Comparison of ENCODE assay signal across 29 cellular contexts in genomic region chr5:115322729-115323128, GRCh38.
"Had no signal": no experiment of that assay in that cellular context is flagged by ENCODE, and none has a peak within 500 bp of the region (broad histone marks: within the 10 kb centered on the region; RNA-seq: fewer than 3 reads in every experiment).

No MANE protein-coding gene starts in this region.

- H3K9me3 Mint-ChIP-seq: stimulated activated effector memory CD8-positive, alpha-beta T cell treated with anti-CD3 and anti-CD28 coated beads, Interleukin-12 subunit alpha, Interleukin-12 subunit beta, amount 100 ng/mL, for 72 hours; stimulated activated memory B cell treated with anti-CD40 and anti-IgM and Interleukin-4, amounts not matched to agents 10 μg/mL and 1 μg/mL and 100 μg/mL, for 72 hours; stimulated activated naive CD8-positive, alpha-beta T cell treated with anti-CD3 and anti-CD28 coated beads, Interleukin-15, amount 100 ng/mL, for 72 hours; stimulated activated naive CD8-positive, alpha-beta T cell treated with anti-CD3 and anti-CD28 coated beads, Interleukin-15, Interleukin-2, amounts not matched to agents 100 ng/mL and 50 ng/mL, for 24 hours; type B pancreatic cell had no signal

- FAIRE-seq: urothelium cell line had no signal

- H3K27ac Mint-ChIP-seq: stimulated activated effector memory CD8-positive, alpha-beta T cell treated with anti-CD3 and anti-CD28 coated beads, Interleukin-12 subunit alpha, Interleukin-12 subunit beta, amount 100 ng/mL, for 72 hours; stimulated activated memory B cell treated with anti-CD40 and anti-IgM and Interleukin-4, amounts not matched to agents 10 μg/mL and 1 μg/mL and 100 μg/mL, for 72 hours; stimulated activated naive B cell treated with anti-CD40 and anti-IgM and Interleukin-4, amounts not matched to agents 10 μg/mL and 1 μg/mL and 100 μg/mL, for 72 hours; stimulated activated naive CD8-positive, alpha-beta T cell treated with anti-CD3 and anti-CD28 coated beads, Interleukin-15, amount 100 ng/mL, for 72 hours; stimulated activated naive CD8-positive, alpha-beta T cell treated with anti-CD3 and anti-CD28 coated beads, Interleukin-15, Interleukin-2, amounts not matched to agents 100 ng/mL and 50 ng/mL, for 24 hours; type B pancreatic cell had no signal

- H3K4me3 ChIP-seq: stomach, suprapubic skin, testis, thoracic aorta, thyroid gland, tibial artery, tibial nerve, transverse colon, upper lobe of left lung, upper lobe of right lung, uterus, vagina had no signal

- H3K4me1 ChIP-seq: suprapubic skin, testis, thyroid gland, upper lobe of left lung, upper lobe of right lung, uterus had no signal

- H3K9me3 ChIP-seq: stomach, suprapubic skin, testis, thoracic aorta, thyroid gland, tibial artery, tibial nerve, transverse colon, upper lobe of left lung, upper lobe of right lung, uterus, vagina had no signal

- H3K36me3 ChIP-seq: stomach, suprapubic skin, thoracic aorta, thyroid gland, tibial artery, tibial nerve, transverse colon, upper lobe of left lung, upper lobe of right lung, uterus, vagina had no signal

- DNase-seq: stimulated activated CD4-positive, alpha-beta T cell treated with anti-CD3 and anti-CD28 coated beads, Interleukin-2, amount 100 ng/mL, for 48 hours; stimulated activated CD4-positive, alpha-beta T cell treated with anti-CD3 and anti-CD28 coated beads, Interleukin-4, amount 100 ng/mL, for 1 hour; stimulated activated CD4-positive, alpha-beta T cell treated with anti-CD3 and anti-CD28 coated beads, Interleukin-4, amount 100 ng/mL, for 24 hours; stimulated activated CD4-positive, alpha-beta T cell treated with anti-CD3 and anti-CD28 coated beads, Interleukin-4, amount 100 ng/mL, for 4 hours; stimulated activated CD8-positive, alpha-beta memory T cell treated with anti-CD3 and anti-CD28 coated beads, Interleukin-4, amount 100 ng/mL, for 48 hours; stimulated activated naive B cell treated with anti-CD40 and anti-IgM and Interleukin-4, amounts not matched to agents 10 μg/mL and 1 μg/mL and 100 μg/mL, for 72 hours; stimulated activated naive CD4-positive, alpha-beta T cell; stimulated activated naive CD4-positive, alpha-beta T cell treated with Interleukin-2 at 50 U/mL for 16 hours; stimulated activated naive CD8-positive, alpha-beta T cell treated with anti-CD3 and anti-CD28 coated beads, Interleukin-15, amount 100 ng/mL, for 72 hours; stimulated activated naive CD8-positive, alpha-beta T cell treated with anti-CD3 and anti-CD28 coated beads, Interleukin-15, Interleukin-2, amounts not matched to agents 100 U/mL and 50 U/mL, for 24 hours; stomach; substantia nigra; testis; thyroid gland; tibial artery; transverse colon; trophoblast cell; upper lobe of left lung; upper lobe of right lung; uterus had no signal

- H3K27ac ChIP-seq: stomach, suprapubic skin, testis, thoracic aorta, thyroid gland, tibial artery, tibial nerve, transverse colon, upper lobe of left lung, upper lobe of right lung, uterus, vagina had no signal

- ATAC-seq: stimulated activated effector memory CD8-positive, alpha-beta T cell treated with anti-CD3 and anti-CD28 coated beads, Interleukin-12 subunit alpha, Interleukin-12 subunit beta, amount 100 ng/mL, for 72 hours; stimulated activated memory B cell treated with anti-CD40 and anti-IgM and Interleukin-4, amounts not matched to agents 10 μg/mL and 1 μg/mL and 100 μg/mL, for 72 hours; stimulated activated naive B cell treated with anti-CD40 and anti-IgM and Interleukin-4, amounts not matched to agents 10 μg/mL and 1 μg/mL and 100 μg/mL, for 72 hours; stimulated activated naive CD8-positive, alpha-beta T cell treated with anti-CD3 and anti-CD28 coated beads, Interleukin-15, amount 100 ng/mL, for 72 hours; stimulated activated naive CD8-positive, alpha-beta T cell treated with anti-CD3 and anti-CD28 coated beads, Interleukin-15, Interleukin-2, amounts not matched to agents 100 U/mL and 50 U/mL, for 24 hours; upper lobe of right lung had no signal

- H3K4me1 Mint-ChIP-seq: stimulated activated effector memory CD8-positive, alpha-beta T cell treated with anti-CD3 and anti-CD28 coated beads, Interleukin-12 subunit alpha, Interleukin-12 subunit beta, amount 100 ng/mL, for 72 hours; stimulated activated naive B cell treated with anti-CD40 and anti-IgM and Interleukin-4, amounts not matched to agents 10 μg/mL and 1 μg/mL and 100 μg/mL, for 72 hours; stimulated activated naive CD8-positive, alpha-beta T cell treated with anti-CD3 and anti-CD28 coated beads, Interleukin-15, amount 100 ng/mL, for 72 hours had no signal

- H3K4me3 Mint-ChIP-seq: stimulated activated effector memory CD8-positive, alpha-beta T cell treated with anti-CD3 and anti-CD28 coated beads, Interleukin-12 subunit alpha, Interleukin-12 subunit beta, amount 100 ng/mL, for 72 hours; stimulated activated memory B cell treated with anti-CD40 and anti-IgM and Interleukin-4, amounts not matched to agents 10 μg/mL and 1 μg/mL and 100 μg/mL, for 72 hours; stimulated activated naive B cell treated with anti-CD40 and anti-IgM and Interleukin-4, amounts not matched to agents 10 μg/mL and 1 μg/mL and 100 μg/mL, for 72 hours; stimulated activated naive CD8-positive, alpha-beta T cell treated with anti-CD3 and anti-CD28 coated beads, Interleukin-15, amount 100 ng/mL, for 72 hours; stimulated activated naive CD8-positive, alpha-beta T cell treated with anti-CD3 and anti-CD28 coated beads, Interleukin-15, Interleukin-2, amounts not matched to agents 100 ng/mL and 50 ng/mL, for 24 hours; type B pancreatic cell had no signal

- H3K27me3 Mint-ChIP-seq: stimulated activated memory B cell treated with anti-CD40 and anti-IgM and Interleukin-4, amounts not matched to agents 10 μg/mL and 1 μg/mL and 100 μg/mL, for 72 hours had no signal

- H3K27me3 ChIP-seq: stomach, suprapubic skin, testis, thyroid gland, tibial artery, tibial nerve, upper lobe of left lung, upper lobe of right lung, uterus, vagina had no signal

- H3K36me3 Mint-ChIP-seq: stimulated activated effector memory CD8-positive, alpha-beta T cell treated with anti-CD3 and anti-CD28 coated beads, Interleukin-12 subunit alpha, Interleukin-12 subunit beta, amount 100 ng/mL, for 72 hours; stimulated activated memory B cell treated with anti-CD40 and anti-IgM and Interleukin-4, amounts not matched to agents 10 μg/mL and 1 μg/mL and 100 μg/mL, for 72 hours; stimulated activated naive B cell treated with anti-CD40 and anti-IgM and Interleukin-4, amounts not matched to agents 10 μg/mL and 1 μg/mL and 100 μg/mL, for 72 hours; type B pancreatic cell had no signal
